ENCODE assay signal across 16 cellular contexts in genomic region chr3:29718661-29719065, GRCh38.
DNase-seq lines count a peak whose midpoint lies in the region; ATAC-seq and TF ChIP-seq lines count a peak whose summit lies in the region.
"Had no signal": no experiment of that assay in that cellular context is flagged by ENCODE, and none has a peak within 500 bp of the region (broad histone marks: within the 10 kb centered on the region; RNA-seq: fewer than 3 reads in every experiment).

No MANE protein-coding gene starts in this region.

- H4K20me1 ChIP-seq in hepatocyte (ENCODE audit: insufficient read depth, poor library complexity, severe bottlenecking) = no peaks in the 10 kb centered on the region

- H3K27ac Mint-ChIP-seq in CD14-positive monocyte = no peak overlapping the region
- H3K27ac Mint-ChIP-seq: IgD-negative memory B cell, neural progenitor cell had no signal

- no peaks in the 10 kb centered on the region for H3K36me3 ChIP-seq in HAP-1 (replicated peaks)
- no peaks in the 10 kb centered on the region for H3K36me3 ChIP-seq in hepatocyte (replicated peaks; ENCODE audit: insufficient read depth, low read depth)
- H3K36me3 ChIP-seq: ascending aorta, neural progenitor cell had no signal

- H3K27ac ChIP-seq in hepatocyte = no peak overlapping the region
- H3K27ac ChIP-seq: ascending aorta, neural progenitor cell, PC-9 had no signal

- no peaks in the 10 kb centered on the region for H3K79me2 ChIP-seq in hepatocyte

- peak; percentile 44 for ATAC-seq in sciatic nerve

- no peak overlapping the region for H2AFZ ChIP-seq in hepatocyte
- H2AFZ ChIP-seq: neural progenitor cell, PC-9 had no signal

- peaks cover 0 to 4% (median 2%) of the 10 kb centered on the region in 7 donors for H3K9me3 Mint-ChIP-seq in CD14-positive monocyte
- H3K9me3 Mint-ChIP-seq: neural progenitor cell had no signal

- no peak for TF ChIP-seq CTCF in hepatocyte (IDR thresholded peaks at IDR 0.05; ENCODE audit: poor library complexity)
- no peak for TF ChIP-seq CTCF in CD14-positive monocyte (IDR thresholded peaks at IDR 0.05)

- H3K4me3 ChIP-seq in HAP-1 = no peak overlapping the region
- no peak overlapping the region for H3K4me3 ChIP-seq in hepatocyte
- H3K4me3 ChIP-seq: ascending aorta, neural progenitor cell, PC-9 had no signal

- no peaks in the 10 kb centered on the region for H3K36me3 Mint-ChIP-seq in CD14-positive monocyte
- H3K36me3 Mint-ChIP-seq: IgD-negative memory B cell, neural progenitor cell had no signal

- intact Hi-C loops in sciatic nerve (cut with DNase I) (no loop called here), CD14-positive monocyte (cut with micrococcal nuclease) (no loop called here)

- in situ Hi-C loops in HAP-1 (cut with MboI; ENCODE audit: low sequenced_read_pairs) = no loop called here

- DNase-seq in HAP-1 (ENCODE audit: low spot score in 2 of 2) (peak; percentile 30 to 51), SW480 (ENCODE audit: low spot score) (peak; percentile 6), hepatocyte (ENCODE audit: low spot score) (peak; percentile 18), sciatic nerve (ENCODE audit: low spot score) (no peak), UCSD-AML1 (lab: John Stamatoyannopoulos, UW; ENCODE audit: unreplicated experiment) (no peak), CD14-positive monocyte (ENCODE audit: low spot score) (no peak)
- no peak for DNase-seq in stimulated activated CD4-positive, alpha-beta T cell treated with anti-CD3 and anti-CD28 coated beads, Interleukin-15, amount 100 ng/mL, for 24 hours
- DNase-seq: activated naive CD4-positive, alpha-beta T cell treated with Interleukin-2 at 50 U/mL for 16 hours; cortex of kidney; midbrain; MV-4-11; NCI-H748 treated with DMSO at 0.1 percent for 48 hours; PC-9 had no signal

- H3K4me1 Mint-ChIP-seq in CD14-positive monocyte = no peaks in the 10 kb centered on the region
- H3K4me1 Mint-ChIP-seq: IgD-negative memory B cell had no signal

- peaks cover 0 to 5% (median 2%) of the 10 kb centered on the region in 3 donors for H3K27me3 Mint-ChIP-seq in CD14-positive monocyte (ENCODE audit: low read depth in 3 of 3)
- H3K27me3 Mint-ChIP-seq: IgD-negative memory B cell had no signal

- H3K4me3 Mint-ChIP-seq in CD14-positive monocyte = no peak overlapping the region
- H3K4me3 Mint-ChIP-seq: IgD-negative memory B cell, neural progenitor cell had no signal

- H3K4me1 ChIP-seq in HAP-1 (peaks cover 32% of the 10 kb centered on the region), hepatocyte (ENCODE audit: insufficient read depth) (no peaks in the 10 kb centered on the region)

- H3K9me2 ChIP-seq in hepatocyte (replicated peaks; ENCODE audit: insufficient read depth) = no peaks in the 10 kb centered on the region

- no peaks in the 10 kb centered on the region for H3K9me3 ChIP-seq in HAP-1
- no peaks in the 10 kb centered on the region for H3K9me3 ChIP-seq in hepatocyte (ENCODE audit: low read depth)
- H3K9me3 ChIP-seq: ascending aorta had no signal

- 56% methylated on average over 3 of the region's 3 CpGs for WGBS in hepatocyte (ENCODE audit: low lambda C conversion rate, missing lambda C conversion rate)

- no peak overlapping the region for H3K4me2 ChIP-seq in hepatocyte
- H3K4me2 ChIP-seq: neural progenitor cell, PC-9 had no signal

- H3K27me3 ChIP-seq in HAP-1 (ENCODE audit: low read depth) (no peaks in the 10 kb centered on the region), hepatocyte (no peaks in the 10 kb centered on the region)
- H3K27me3 ChIP-seq: ascending aorta, neural progenitor cell had no signal

Comparison
In these comparisons a context has a peak if more than half of its experiments do, and no peak if none do; other contexts are left out.
1. DNase-seq: peak in HAP-1 (2 of 2), SW480 (single experiment) and hepatocyte (single experiment); none in sciatic nerve (single experiment), UCSD-AML1 (single experiment), CD14-positive monocyte (single experiment) and stimulated activated CD4-positive, alpha-beta T cell treated with anti-CD3 and anti-CD28 coated beads, Interleukin-15, amount 100 ng/mL, for 24 hours (single experiment).